ENCODE assay signal across 8 cellular contexts in genomic region chr1:154974808-154975408, GRCh38. TPM values are rescaled to one million over a fixed set of nuclear protein-coding genes. Genes with fewer than 3 reads are reported as not detected.
A peak's percentile ranks its signal among the peaks of the same experiment; 100 is the strongest.
DNase-seq lines count a peak whose midpoint lies in the region; ATAC-seq and TF ChIP-seq lines count a peak whose summit lies in the region.

No MANE protein-coding gene starts in this region.

- peaks cover 36% of the 10 kb centered on the region for H3K79me1 ChIP-seq in trophoblast cell (ENCODE audit: low read length)

- H3K14ac ChIP-seq in trophoblast cell (ENCODE audit: low read length) = peak overlapping the region; percentile 45

- H3F3A ChIP-seq in SK-N-SH (replicated peaks; ENCODE audit: insufficient read depth) = peaks cover 36% of the 10 kb centered on the region

- H2AFZ ChIP-seq in SK-N-SH (ENCODE audit: low read depth) (peak overlapping the region; percentile 24; the same call in 1 of the 2 replicates), trophoblast cell (ENCODE audit: insufficient read depth, low read length, poor library complexity) (no peak overlapping the region)

- no peak overlapping the region for H3K18ac ChIP-seq in trophoblast cell (ENCODE audit: low read length)

- H3K27me3 ChIP-seq in SK-N-SH (ENCODE audit: insufficient read depth) = no peaks in the 10 kb centered on the region
- H3K27me3 ChIP-seq in trophoblast cell (ENCODE audit: insufficient read depth, low read length) = no peaks in the 10 kb centered on the region
- no peaks in the 10 kb centered on the region for H3K27me3 ChIP-seq in transverse colon

- POLR2A ChIA-PET in SK-N-SH (lab: Yijun Ruan, JAX) = interaction anchor here (3.1 kb wide), 1 partner anchor 19 kb away, joined by 13 read pairs; the partner anchor contains the start of gene LENEP

- peak overlapping the region; percentile 88 for H2BK120ac ChIP-seq in trophoblast cell (ENCODE audit: insufficient read depth, low read length, poor library complexity)

- ATAC-seq in HG02678 (IDR thresholded peaks at IDR 0.05; ENCODE audit: unreplicated experiment) = peak; percentile 38

- H3K36me3 ChIP-seq in SK-N-SH (replicated peaks in 1 of 2; ENCODE audit: control insufficient read depth in 1 of 2, insufficient read depth in 2 of 2, low read length in 1 of 2) (peaks cover 7 to 10% of the 10 kb centered on the region in 2 experiments), trophoblast cell (ENCODE audit: control insufficient read depth in 1 of 2, insufficient read depth in 2 of 2, low read length in 2 of 2) (peaks cover 2 to 6% of the 10 kb centered on the region in 2 experiments), transverse colon (peaks cover 0 to 6% (median 0%) of the 10 kb centered on the region in 4 donors)

- in situ Hi-C loops in transverse colon (cut with MboI; ENCODE audit: low pct_ligation_motif_present in 1 of 4, low pct_unique_long_range_greater_than_20kb in 1 of 4, low sequenced_read_pairs in 3 of 4) = loop anchor here in 3 of 4 donors (25.0 kb wide), 1 partner anchor 87 kb away; the partner anchor contains the start of genes ADAM15 (in 3 of the 3) and EFNA4 (in 3 of the 3)

- peak overlapping the region; percentile 81 for H2BK5ac ChIP-seq in trophoblast cell (ENCODE audit: low read depth, low read length, poor library complexity)

- H3K4me2 ChIP-seq in SK-N-SH (peak overlapping the region; percentile 91), trophoblast cell (ENCODE audit: low read length) (peak overlapping the region; percentile 91)

- no peak overlapping the region for H4K12ac ChIP-seq in trophoblast cell (ENCODE audit: low read depth, low read length)

- H4K8ac ChIP-seq in trophoblast cell (ENCODE audit: low read depth, low read length) = peak overlapping the region; percentile 86

- intact Hi-C loops in cardiac septum (cut with DNase I) (loop anchor here (2.0 kb wide), 2 partner anchors 26 to 38 kb away; partner anchors contain the start of gene PMVK), transverse colon (cut with DNase I; ENCODE audit: low total_unique reads) (no loop called here)

- H3K4me1 ChIP-seq in SK-N-SH (ENCODE audit: control insufficient read depth in 1 of 2, insufficient read depth in 2 of 2, low read depth in 1 of 2, low read length in 1 of 2) = peaks cover 27 to 56% of the 10 kb centered on the region in 2 experiments
- peaks cover 15 to 22% of the 10 kb centered on the region in 2 experiments for H3K4me1 ChIP-seq in trophoblast cell (ENCODE audit: control insufficient read depth in 1 of 2, insufficient read depth in 2 of 2, low read length in 2 of 2)
- H3K4me1 ChIP-seq in transverse colon = peaks cover 28 to 52% (median 43%) of the 10 kb centered on the region in 4 donors

- no peak for TF ChIP-seq RAD21 in SK-N-SH (IDR thresholded peaks at IDR 0.05; ENCODE audit: low read length)

- H3K23ac ChIP-seq in trophoblast cell (ENCODE audit: low read length) = no peak overlapping the region

- H3K4me3 ChIP-seq in GM12865 (ENCODE audit: low read depth, low read length) = peak overlapping the region; percentile 96
- H3K4me3 ChIP-seq in SK-N-SH (ENCODE audit: low read depth in 2 of 2, low read length in 1 of 2) = peak overlapping the region; percentile 67 to 79
- H3K4me3 ChIP-seq in trophoblast cell (ENCODE audit: low read depth, low read length) = peak overlapping the region; percentile 80
- H3K4me3 ChIP-seq in transverse colon = peak overlapping the region; percentile 42 to 70 (median 58)

- TF ChIP-seq CTCF in GM12865 (IDR thresholded peaks at IDR 0.05; ENCODE audit: insufficient read depth, low read depth, low read length, missing control alignments) (no peak), SK-N-SH (IDR thresholded peaks at IDR 0.05) (no peak), transverse colon (IDR thresholded peaks at IDR 0.05) (peak in 1 of 5 experiments; percentile 2)

- H2BK12ac ChIP-seq in trophoblast cell (ENCODE audit: low read length) = no peak overlapping the region

- H4K91ac ChIP-seq in trophoblast cell (ENCODE audit: low read depth, low read length) = peak overlapping the region; percentile 79

- under 1% methylated on average over 30 of the region's 30 CpGs for WGBS in SK-N-SH (ENCODE audit: low lambda C conversion rate)
- no CpG with 5 or more reads among the region's 30 CpGs for WGBS in trophoblast cell (ENCODE audit: extremely low coverage, insufficient coverage, insufficient read length)
- 1% methylated on average over 19 to 30 of the region's 30 CpGs for WGBS in transverse colon (ENCODE audit: low coverage in 1 of 2), 2 donors

- DNase-seq in GM12865 (ENCODE audit: low read depth) = peak; percentile 98
- peak; percentile 96 for DNase-seq in NCI-H1105 (lab: John Stamatoyannopoulos, UW)
- peak; percentile 77 for DNase-seq in SK-N-SH
- DNase-seq in activated naive CD8-positive, alpha-beta T cell treated with anti-CD3 and anti-CD28 coated beads, Interleukin-2, amount 50 U/mL, for 16 hours (ENCODE audit: low read depth, low spot score) = peak; percentile 81
- peak; percentile 95 for DNase-seq in cardiac septum (ENCODE audit: low spot score)
- DNase-seq in trophoblast cell = peak; percentile 97 to 100
- DNase-seq in transverse colon = peak; percentile 96

- H3K9me3 ChIP-seq in SK-N-SH (no peaks in the 10 kb centered on the region), trophoblast cell (ENCODE audit: insufficient read depth, low read depth, low read length) (no peaks in the 10 kb centered on the region), transverse colon (no peaks in the 10 kb centered on the region)

- H3K9me2 ChIP-seq in SK-N-SH = no peaks in the 10 kb centered on the region

- H4K20me1 ChIP-seq in SK-N-SH (ENCODE audit: insufficient read depth) = no peaks in the 10 kb centered on the region

- peak overlapping the region; percentile 99 to 100 for H3K27ac ChIP-seq in SK-N-SH (ENCODE audit: low read depth in 2 of 2, low read length in 1 of 2)
- H3K27ac ChIP-seq in trophoblast cell (ENCODE audit: low read depth, low read length) = peak overlapping the region; percentile 94
- peak overlapping the region; percentile 97 to 99 (median 99) for H3K27ac ChIP-seq in transverse colon

- H3K9ac ChIP-seq in SK-N-SH (peak overlapping the region; percentile 88), trophoblast cell (ENCODE audit: low read length) (peak overlapping the region; percentile 85)

- peak; percentile 61 for TF ChIP-seq POLR2A in transverse colon (IDR thresholded peaks at IDR 0.05)

- H3K4ac ChIP-seq in trophoblast cell (ENCODE audit: low read depth, low read length) = no peak overlapping the region

- TF ChIP-seq EP300 in SK-N-SH (IDR thresholded peaks at IDR 0.05; ENCODE audit: borderline replicate concordance in 1 of 2, low read depth in 1 of 2, low read length in 1 of 2) = no peak
- no peak for TF ChIP-seq EP300 in transverse colon (IDR thresholded peaks at IDR 0.05; ENCODE audit: low read depth)

- no peak overlapping the region for H2AK5ac ChIP-seq in trophoblast cell (ENCODE audit: low read length)

- CTCF ChIA-PET in SK-N-SH (lab: Yijun Ruan, JAX) = interaction anchor here (1.0 to 37.5 kb wide), 6 partner anchors 14 to 76 kb away, joined by 6 to 640 read pairs (median 8); partner anchors contain the start of genes ADAM15, LENEP, PBXIP1 and ZBTB7B

- peaks cover 69% of the 10 kb centered on the region for H3K79me2 ChIP-seq in SK-N-SH (ENCODE audit: insufficient read depth)
- H3K79me2 ChIP-seq in trophoblast cell (ENCODE audit: control insufficient read depth, insufficient read depth, low read length, poor library complexity) = peaks cover 22% of the 10 kb centered on the region

TF ChIP-seq in SK-N-SH, 30 proteins besides CTCF, POLR2A, EP300 and RAD21 (continues in another document):
- TF ChIP-seq PBX3 (IDR thresholded peaks at IDR 0.05) (no peak), YY1 (IDR thresholded peaks at IDR 0.05; ENCODE audit: low read depth) (no peak), TEAD4 (IDR thresholded peaks at IDR 0.05; ENCODE audit: borderline replicate concordance, insufficient read depth) (no peak), NRF1 (IDR thresholded peaks at IDR 0.05; ENCODE audit: low read depth, low read length) (peak; percentile 92), TAF1 (IDR thresholded peaks at IDR 0.05; ENCODE audit: borderline replicate concordance, low read depth, low read length) (peak; percentile 50; the same call in 1 of the 2 replicates)

RNA-seq across cellular contexts. Expression of gene CKS1B, which starts 0.4 kb away (rescaled TPM):
- 256 and 308 TPM in 2 replicates for polyA plus RNA-seq in SK-N-SH (2012; rRNA removed)
- 286 and 340 TPM in 2 replicates for polyA plus RNA-seq in SK-N-SH (2012; cell fraction: cytosol; rRNA removed)
- polyA plus RNA-seq in SK-N-SH (2012; cell fraction: nucleus; rRNA removed) = 86.1 and 118 TPM in 2 replicates
- 16.0 TPM for total RNA-seq in cardiac septum
- polyA plus RNA-seq in trophoblast cell (2013) = 329 and 347 TPM in 2 replicates
- total RNA-seq in transverse colon = 10 to 100 TPM in 3 of 4 donors, not detected in 1; 28.9 to 41.4 (median 35.2) TPM

RNA-seq across cellular contexts. Expression of gene SHC1, which starts 4.4 kb away (rescaled TPM):
- polyA plus RNA-seq in SK-N-SH (2012; rRNA removed) = 338 and 395 TPM in 2 replicates
- polyA plus RNA-seq in SK-N-SH (2012; cell fraction: cytosol; rRNA removed) = 199 and 274 TPM in 2 replicates
- 1,066 and 1,388 TPM in 2 replicates for polyA plus RNA-seq in SK-N-SH (2012; cell fraction: nucleus; rRNA removed)
- total RNA-seq in cardiac septum (70.5 TPM), transverse colon (100 to 1,000 TPM in 2 of 4 donors, 10 to 100 TPM in 2; 71.1 to 149 (median 92.0) TPM)
- polyA plus RNA-seq in trophoblast cell (2013) = 145 and 150 TPM in 2 replicates

RNA-seq across cellular contexts. Expression of gene FLAD1, which starts 8.2 kb away (rescaled TPM):
- 50.8 and 56.2 TPM in 2 replicates for polyA plus RNA-seq in SK-N-SH (2012; rRNA removed)
- 21.8 and 32.1 TPM in 2 replicates for polyA plus RNA-seq in SK-N-SH (2012; cell fraction: cytosol; rRNA removed)
- 130 and 147 TPM in 2 replicates for polyA plus RNA-seq in SK-N-SH (2012; cell fraction: nucleus; rRNA removed)
- 22.2 TPM for total RNA-seq in cardiac septum
- polyA plus RNA-seq in trophoblast cell (2013) = 27.3 and 32.2 TPM in 2 replicates
- 10 to 100 TPM; 32.7 to 42.4 (median 36.0) TPM for total RNA-seq in transverse colon

RNA-seq across cellular contexts. Expression of gene PYGO2, which starts 13.3 kb away (rescaled TPM):
- 23.3 and 28.2 TPM in 2 replicates for polyA plus RNA-seq in SK-N-SH (2012; rRNA removed)
- polyA plus RNA-seq in SK-N-SH (2012; cell fraction: cytosol; rRNA removed) = 14.3 and 19.8 TPM in 2 replicates
- 36.8 and 45.8 TPM in 2 replicates for polyA plus RNA-seq in SK-N-SH (2012; cell fraction: nucleus; rRNA removed)
- 16.9 TPM for total RNA-seq in cardiac septum
- polyA plus RNA-seq in trophoblast cell (2013) = 24.3 and 25.1 TPM in 2 replicates
- total RNA-seq in transverse colon = 10 to 100 TPM; 23.3 to 63.7 (median 29.0) TPM

RNA-seq across cellular contexts. Expression of gene LENEP, which starts 18.5 kb away (rescaled TPM):
- 0.26 TPM in 1 of 2 replicates, not detected in the other for polyA plus RNA-seq in SK-N-SH (2012; rRNA removed)
- not detected in 2 replicates for polyA plus RNA-seq in SK-N-SH (2012; cell fraction: cytosol; rRNA removed)
- polyA plus RNA-seq in SK-N-SH (2012; cell fraction: nucleus; rRNA removed) = 0.13 and 0.40 TPM in 2 replicates
- total RNA-seq in cardiac septum (not detected), transverse colon (not detected)
- polyA plus RNA-seq in trophoblast cell (2013) = not detected in 2 replicates

Comparison
In these comparisons a context has a peak if more than half of its experiments do, and no peak if none do; other contexts are left out.
1. Peak in every context shown above with its lines: DNase-seq, ATAC-seq, H3K4me3 ChIP-seq and H3K27ac ChIP-seq.